28 cellular contexts compared by ENCODE assay signal in genomic region chr5:119011186-119011585, GRCh38.
"Had no signal": no experiment of that assay in that cellular context is flagged by ENCODE, and none has a peak within 500 bp of the region (broad histone marks: within the 10 kb centered on the region; RNA-seq: fewer than 3 reads in every experiment).

No MANE protein-coding gene starts in this region.

- ATAC-seq: activated CD8-positive, alpha-beta T cell treated with anti-CD3 and anti-CD28 coated beads for 36 hours; activated T-cell treated with anti-CD3 and anti-CD28 coated beads, Interleukin-2, amount 50 U/mL, for 4 hours; activated T-helper 17 cell treated with anti-CD3 and anti-CD28 coated beads, Interleukin-2, amount 50 U/mL, for 72 hours; effector memory CD8-positive, alpha-beta T cell; foreskin keratinocyte; gastrocnemius medialis; heart left ventricle had no signal

- H3K27ac ChIP-seq: brain microvascular endothelial cell, esophagus muscularis mucosa, foreskin keratinocyte, gastrocnemius medialis, heart left ventricle had no signal

- H3K4me1 ChIP-seq: esophagus muscularis mucosa, foreskin keratinocyte, gastrocnemius medialis, heart left ventricle had no signal

- FAIRE-seq: astrocyte, colon had no signal

- DNase-seq: activated CD4-positive, alpha-beta T cell treated with anti-CD3 and anti-CD28 coated beads for 48 hours; activated CD4-positive, alpha-beta T cell treated with anti-CD3 and anti-CD28 coated beads, Interleukin-2, amount 50 U/mL, for 1 hour; activated CD4-positive, alpha-beta T cell treated with anti-CD3 and anti-CD28 coated beads, Interleukin-2, amount 50 U/mL, for 48 hours; activated CD8-positive, alpha-beta memory T cell treated with anti-CD3 and anti-CD28 coated beads for 24 hours; activated CD8-positive, alpha-beta T cell treated with anti-CD3 and anti-CD28 coated beads for 36 hours; activated effector memory CD4-positive, alpha-beta T cell treated with Interleukin-2 at 50 U/mL for 16 hours; activated gamma-delta T cell treated with Interleukin-2 at 50 U/mL for 16 hours; activated naive CD4-positive, alpha-beta T cell treated with anti-CD3 and anti-CD28 coated beads, Interleukin-2, amount 50 U/mL, for 16 hours; activated naive CD4-positive, alpha-beta T cell treated with Interleukin-2 at 50 U/mL for 16 hours; activated T-cell treated with anti-CD3 and anti-CD28 coated beads, Interleukin-2, amount 50 U/mL, for 4 hours; amniotic stem cell; anterior cingulate cortex; brain microvascular endothelial cell; caudate nucleus; cortex of kidney; dermis blood vessel endothelial cell; effector CD4-positive, alpha-beta T cell; effector memory CD8-positive, alpha-beta T cell; erythroblast; foreskin keratinocyte; gastrocnemius medialis; glutamatergic neuron; heart left ventricle; T-helper 2 cell had no signal

- H3K27me3 ChIP-seq: brain microvascular endothelial cell, esophagus muscularis mucosa, foreskin keratinocyte, gastrocnemius medialis, heart left ventricle had no signal

- H3K4me3 ChIP-seq: esophagus muscularis mucosa, gastrocnemius medialis, heart left ventricle had no signal

- H3K9me3 ChIP-seq: esophagus muscularis mucosa, gastrocnemius medialis, heart left ventricle had no signal

- H3K36me3 ChIP-seq: brain microvascular endothelial cell, esophagus muscularis mucosa, gastrocnemius medialis, heart left ventricle had no signal
